ENCODE assay signal across 8 cellular contexts in genomic region chr1:90717665-90718410, GRCh38. TPM values are rescaled to one million over a fixed set of nuclear protein-coding genes. Genes with fewer than 3 reads are reported as not detected.
A peak's percentile ranks its signal among the peaks of the same experiment; 100 is the strongest.
DNase-seq lines count a peak whose midpoint lies in the region; ATAC-seq and TF ChIP-seq lines count a peak whose summit lies in the region.

No MANE protein-coding gene starts in this region.

- peak overlapping the region in 2 of 4 donors; percentile 64 to 79 for H3K4me3 Mint-ChIP-seq in CD4-positive, CD25-positive, alpha-beta regulatory T cell
- peak overlapping the region; percentile 89 to 91 (median 89) for H3K4me3 Mint-ChIP-seq in brain

- DNase-seq in CD4-positive, CD25-positive, alpha-beta regulatory T cell, result no peak
- DNase-seq in HuH-7 (ENCODE audit: low spot score), result peak; percentile 94
- DNase-seq in lung microvascular endothelial cell (ENCODE audit: low read depth in 2 of 2), result peak; percentile 32 to 65
- DNase-seq in NCI-H1436 treated with DMSO at 0.1 percent for 48 hours (lab: John Stamatoyannopoulos, UW), result no peak
- DNase-seq in NCI-H1930 (lab: John Stamatoyannopoulos, UW), result no peak

- no peaks in the 10 kb centered on the region for H3K36me3 ChIP-seq in CD4-positive, CD25-positive, alpha-beta regulatory T cell (ENCODE audit: control insufficient read depth, insufficient read depth, low read length)

- H3K9me3 ChIP-seq in CD4-positive, CD25-positive, alpha-beta regulatory T cell (ENCODE audit: control insufficient read depth in 2 of 2, low read length in 2 of 2), result peaks cover 7 to 16% of the 10 kb centered on the region in 2 experiments

- ATAC-seq in CD4-positive, CD25-positive, alpha-beta regulatory T cell (ENCODE audit: low read depth in 2 of 2), result no peak
- ATAC-seq in HG02938 (IDR thresholded peaks at IDR 0.05; ENCODE audit: unreplicated experiment) (no peak), GM21447 (IDR thresholded peaks at IDR 0.05; ENCODE audit: unreplicated experiment) (no peak)

- peaks cover 14 to 37% (median 26%) of the 10 kb centered on the region in 4 donors for H3K4me1 Mint-ChIP-seq in CD4-positive, CD25-positive, alpha-beta regulatory T cell
- peaks cover 36% of the 10 kb centered on the region for H3K4me1 Mint-ChIP-seq in brain

- no peak overlapping the region for H3K27ac ChIP-seq in CD4-positive, CD25-positive, alpha-beta regulatory T cell (ENCODE audit: insufficient read depth, low read length, poor library complexity, severe bottlenecking)

- peak overlapping the region in 2 of 3 donors; percentile 77 for H3K27ac Mint-ChIP-seq in CD4-positive, CD25-positive, alpha-beta regulatory T cell
- H3K27ac Mint-ChIP-seq in brain, result peak overlapping the region in 3 of 5 experiments; percentile 43 to 80 (median 78)

- TF ChIP-seq CTCF in brain (conservative IDR thresholded peaks at IDR 0.05), result no peak

- peaks cover 91% of the 10 kb centered on the region for H3K27me3 Mint-ChIP-seq in CD4-positive, CD25-positive, alpha-beta regulatory T cell
- peaks cover 100% of the 10 kb centered on the region for H3K27me3 Mint-ChIP-seq in brain

- H3K4me1 ChIP-seq in CD4-positive, CD25-positive, alpha-beta regulatory T cell (ENCODE audit: control insufficient read depth, insufficient read depth, low read length, poor library complexity, severe bottlenecking), result peaks cover 6% of the 10 kb centered on the region

- H3K9me3 Mint-ChIP-seq in CD4-positive, CD25-positive, alpha-beta regulatory T cell, result peaks cover 0 to 26% (median 11%) of the 10 kb centered on the region in 7 donors
- H3K9me3 Mint-ChIP-seq in brain, result peaks cover 9 to 34% (median 20%) of the 10 kb centered on the region in 5 experiments

- no peaks in the 10 kb centered on the region for H3K36me3 Mint-ChIP-seq in CD4-positive, CD25-positive, alpha-beta regulatory T cell
- H3K36me3 Mint-ChIP-seq in brain, result no peaks in the 10 kb centered on the region

- H3K4me3 ChIP-seq in CD4-positive, CD25-positive, alpha-beta regulatory T cell (ENCODE audit: low read depth, low read length), result no peak overlapping the region

- peaks cover 56% of the 10 kb centered on the region for H3K27me3 ChIP-seq in CD4-positive, CD25-positive, alpha-beta regulatory T cell (ENCODE audit: control insufficient read depth, insufficient read depth, low read length)

RNA-seq across cellular contexts. Expression of gene BARHL2, which starts 0.7 kb away (rescaled TPM):
- not detected for total RNA-seq in CD4-positive, CD25-positive, alpha-beta regulatory T cell
- polyA plus RNA-seq in CD4-positive, CD25-positive, alpha-beta regulatory T cell, result not detected
- polyA plus RNA-seq in brain (ENCODE audit: insufficient read depth, low read depth, low replicate concordance), result 1.3 TPM
- not detected in 2 replicates for total RNA-seq in lung microvascular endothelial cell

Comparison
In these comparisons a context has a peak if more than half of its experiments do, and no peak if none do; other contexts are left out.
1. DNase-seq: peak in HuH-7 (single experiment) and lung microvascular endothelial cell (2 of 2); none in CD4-positive, CD25-positive, alpha-beta regulatory T cell (0 of 3), NCI-H1436 treated with DMSO at 0.1 percent for 48 hours (single experiment) and NCI-H1930 (0 of 2).